ENCODE assay signal across 7 cellular contexts in the genomic region with DNA sequence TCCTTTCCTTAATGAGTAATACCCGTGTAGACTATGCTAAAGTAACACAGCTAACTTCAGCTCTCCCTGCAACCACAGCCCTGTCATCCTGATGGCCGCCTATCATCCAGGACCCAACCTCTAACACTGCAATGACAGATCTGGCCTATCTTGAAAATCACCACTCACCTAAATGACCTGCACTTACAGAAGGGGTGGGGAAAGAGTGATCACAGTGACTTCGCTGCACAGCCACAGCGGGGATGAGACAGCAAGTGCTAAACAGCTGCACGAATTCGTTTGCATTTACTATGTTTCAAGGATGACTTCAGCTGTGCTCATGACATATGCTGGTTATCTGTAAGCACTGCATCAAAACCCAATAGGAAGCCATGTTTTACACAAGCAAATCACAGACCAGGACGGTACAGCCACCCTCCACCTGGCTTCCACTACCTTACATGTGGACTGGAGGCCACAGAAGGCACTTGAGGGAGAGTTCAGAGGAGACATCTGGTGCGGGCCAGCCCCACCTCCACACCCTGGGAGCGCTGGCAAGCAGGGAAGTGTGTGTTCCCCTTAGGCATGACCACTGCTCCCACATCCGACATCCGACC.
DNase-seq lines count a peak whose midpoint lies in the region; ATAC-seq and TF ChIP-seq lines count a peak whose summit lies in the region.

No MANE protein-coding gene starts in this region.

- peak; percentile 68 to 71 for DNase-seq in activated T-cell treated with anti-CD3 and anti-CD28 coated beads, Interleukin-2, amount 50 U/mL, for 72 hours
- no peak for DNase-seq in osteoblast (ENCODE audit: insufficient read length, low spot score, missing footprints)
- DNase-seq in foreskin keratinocyte = no peak
- no peak for DNase-seq in OCI-M2 (lab: John Stamatoyannopoulos, UW; ENCODE audit: unreplicated experiment)

- no peaks in the 10 kb centered on the region for H3K27me3 Mint-ChIP-seq in activated T-cell treated with anti-CD3 and anti-CD28 coated beads, Interleukin-2, amount 50 U/mL, for 72 hours (ENCODE audit: low read depth)

- no peak overlapping the region for H3K4me2 ChIP-seq in osteoblast (ENCODE audit: insufficient read depth, low read length)

- H3K79me2 ChIP-seq in osteoblast (ENCODE audit: insufficient read depth, low read length) = peaks cover 89% of the 10 kb centered on the region

- H4K20me1 ChIP-seq in osteoblast (ENCODE audit: insufficient read depth, low read length) = peaks cover 11% of the 10 kb centered on the region

- no peak for TF ChIP-seq CTCF in osteoblast (IDR thresholded peaks at IDR 0.05; ENCODE audit: extremely low read depth, low read depth, low read length)
- TF ChIP-seq CTCF in foreskin keratinocyte (conservative IDR thresholded peaks at IDR 0.05) = no peak

- H3K36me3 Mint-ChIP-seq in activated T-cell treated with anti-CD3 and anti-CD28 coated beads, Interleukin-2, amount 50 U/mL, for 72 hours (ENCODE audit: insufficient read depth in 2 of 2) = peaks cover 2 to 6% of the 10 kb centered on the region in 2 donors

- H3K9me3 Mint-ChIP-seq in activated T-cell treated with anti-CD3 and anti-CD28 coated beads, Interleukin-2, amount 50 U/mL, for 72 hours = no peaks in the 10 kb centered on the region

- H3K9me3 ChIP-seq in osteoblast (ENCODE audit: low read depth, low read length) = no peaks in the 10 kb centered on the region

- H2AFZ ChIP-seq in osteoblast (ENCODE audit: low read length) = no peak overlapping the region

- H3K36me3 ChIP-seq in osteoblast (ENCODE audit: insufficient read depth, low read length) = no peaks in the 10 kb centered on the region

- H3K4me1 ChIP-seq in osteoblast (ENCODE audit: insufficient read depth, low read length) (peaks cover 65% of the 10 kb centered on the region), foreskin keratinocyte (peaks cover 32% of the 10 kb centered on the region)

- peaks cover 94% of the 10 kb centered on the region for H3K4me1 Mint-ChIP-seq in activated T-cell treated with anti-CD3 and anti-CD28 coated beads, Interleukin-2, amount 50 U/mL, for 72 hours (ENCODE audit: low read depth)

- H3K27ac Mint-ChIP-seq in activated T-cell treated with anti-CD3 and anti-CD28 coated beads, Interleukin-2, amount 50 U/mL, for 72 hours = peak overlapping the region; percentile 52

- ATAC-seq in GM18907 (IDR thresholded peaks at IDR 0.05; ENCODE audit: unreplicated experiment) (peak; percentile 28), HG03159 (IDR thresholded peaks at IDR 0.05; ENCODE audit: unreplicated experiment) (peak; percentile 23), foreskin keratinocyte (no peak), HG03571 (IDR thresholded peaks at IDR 0.05; ENCODE audit: unreplicated experiment) (no peak)
- peak; percentile 64 to 67 for ATAC-seq in activated T-cell treated with anti-CD3 and anti-CD28 coated beads, Interleukin-2, amount 50 U/mL, for 72 hours (replicated peaks in 1 of 2)

- H3K27me3 ChIP-seq in osteoblast (ENCODE audit: insufficient read depth, low read length) = no peaks in the 10 kb centered on the region
- H3K27me3 ChIP-seq in foreskin keratinocyte = no peaks in the 10 kb centered on the region

- peak overlapping the region; percentile 99 for H3K27ac ChIP-seq in osteoblast (ENCODE audit: low read depth, low read length)
- no peak overlapping the region for H3K27ac ChIP-seq in foreskin keratinocyte

- H3K4me3 Mint-ChIP-seq in activated T-cell treated with anti-CD3 and anti-CD28 coated beads, Interleukin-2, amount 50 U/mL, for 72 hours = peak overlapping the region; percentile 43 to 58

- H3K4me3 ChIP-seq in osteoblast (ENCODE audit: insufficient read depth, low read length) = no peak overlapping the region

Comparison
In these comparisons a context has a peak if more than half of its experiments do, and no peak if none do; other contexts are left out.
1. ATAC-seq: peak in GM18907 (single experiment), HG03159 (single experiment) and activated T-cell treated with anti-CD3 and anti-CD28 coated beads, Interleukin-2, amount 50 U/mL, for 72 hours (2 of 2); none in foreskin keratinocyte (single experiment) and HG03571 (single experiment).
2. DNase-seq: peak in activated T-cell treated with anti-CD3 and anti-CD28 coated beads, Interleukin-2, amount 50 U/mL, for 72 hours (2 of 2); none in osteoblast (single experiment), foreskin keratinocyte (0 of 2) and OCI-M2 (single experiment).